ENCODE assay signal across 7 cellular contexts in the genomic region with DNA sequence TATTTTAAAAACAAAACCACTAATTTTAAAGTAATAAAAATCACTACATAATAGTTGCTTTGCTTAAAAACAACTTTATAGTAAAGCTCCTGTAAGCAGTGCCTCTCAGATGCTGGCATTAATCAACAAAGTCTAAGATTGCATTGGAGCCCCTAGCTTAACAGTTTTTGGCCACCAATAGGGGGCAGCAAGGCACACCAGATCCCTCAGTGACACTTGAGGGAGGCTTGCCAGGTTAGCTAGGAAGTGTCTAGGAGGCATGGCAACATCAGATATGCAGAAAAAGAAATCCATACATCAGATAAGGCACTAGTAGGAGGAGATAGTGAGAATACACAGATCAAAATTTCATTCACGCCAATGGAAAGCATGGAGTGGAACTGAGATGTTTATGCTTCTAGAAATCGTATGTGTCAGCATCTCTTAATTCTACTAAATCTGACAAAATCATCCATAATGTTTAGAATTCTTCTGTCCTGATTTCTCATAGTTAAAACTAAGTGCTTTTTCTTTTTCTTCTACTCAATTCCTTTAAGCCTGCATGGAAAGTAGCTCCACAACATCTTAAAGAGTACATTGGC.
DNase-seq lines count a peak whose midpoint lies in the region; ATAC-seq, FAIRE-seq and TF ChIP-seq lines count a peak whose summit lies in the region.

No MANE protein-coding gene starts in this region.

- no peaks in the 10 kb centered on the region for H3K9me3 ChIP-seq in sigmoid colon

- no peak for TF ChIP-seq POLR2A in GM12891 (IDR thresholded peaks at IDR 0.05; ENCODE audit: low read depth, low read length)
- TF ChIP-seq POLR2A in sigmoid colon (IDR thresholded peaks at IDR 0.05): no peak

- H3K36me3 ChIP-seq in sigmoid colon: no peaks in the 10 kb centered on the region

- H3K4me3 Mint-ChIP-seq in activated naive CD8-positive, alpha-beta T cell treated with anti-CD3 and anti-CD28 coated beads, Interleukin-2, amount 50 U/mL, for 24 hours: no peak overlapping the region

- DNase-seq in GM12891 (ENCODE audit: insufficient read length, low spot score): peak; percentile 25
- peak; percentile 53 for DNase-seq in NCI-H1092 treated with DMSO at 0.1 percent for 48 hours (lab: John Stamatoyannopoulos, UW)
- peak; percentile 28 for DNase-seq in SKM-1 treated with dmso at 0.1 percent for 144 hours (lab: John Stamatoyannopoulos, UW; ENCODE audit: unreplicated experiment)
- peak; percentile 76 for DNase-seq in activated naive CD8-positive, alpha-beta T cell treated with anti-CD3 and anti-CD28 coated beads, Interleukin-2, amount 50 U/mL, for 24 hours
- DNase-seq in left ventricle myocardium superior: peak; percentile 52
- DNase-seq in sigmoid colon: peak; percentile 68

- H3K27ac Mint-ChIP-seq in activated naive CD8-positive, alpha-beta T cell treated with anti-CD3 and anti-CD28 coated beads, Interleukin-2, amount 50 U/mL, for 24 hours: no peak overlapping the region

- peaks cover 1% of the 10 kb centered on the region for H3K4me1 Mint-ChIP-seq in activated naive CD8-positive, alpha-beta T cell treated with anti-CD3 and anti-CD28 coated beads, Interleukin-2, amount 50 U/mL, for 24 hours

- no peaks in the 10 kb centered on the region for H3K27me3 ChIP-seq in sigmoid colon

- H3K27me3 Mint-ChIP-seq in activated naive CD8-positive, alpha-beta T cell treated with anti-CD3 and anti-CD28 coated beads, Interleukin-2, amount 50 U/mL, for 24 hours: peaks cover 10% of the 10 kb centered on the region

- WGBS in sigmoid colon, 2 donors: 42 to 55% methylated on average over 2 of the region's 2 CpGs

- TF ChIP-seq EP300 in sigmoid colon (IDR thresholded peaks at IDR 0.05): no peak

- no peaks in the 10 kb centered on the region for H3K36me3 Mint-ChIP-seq in activated naive CD8-positive, alpha-beta T cell treated with anti-CD3 and anti-CD28 coated beads, Interleukin-2, amount 50 U/mL, for 24 hours (ENCODE audit: low read depth)

- peak; percentile 93 for FAIRE-seq in GM12891 (lab: Jason Lieb, UNC)

- intact Hi-C loops in left ventricle myocardium superior (cut with micrococcal nuclease) (no loop called here), sigmoid colon (cut with DNase I) (loop anchor here (5.0 kb wide), 1 partner anchor 291 kb away; no protein-coding TSS in a partner anchor)

- no peak overlapping the region for H3K27ac ChIP-seq in sigmoid colon

- H3K4me1 ChIP-seq in sigmoid colon: peaks cover 0 to 4% (median 0%) of the 10 kb centered on the region in 4 donors

- H3K9me3 Mint-ChIP-seq in activated naive CD8-positive, alpha-beta T cell treated with anti-CD3 and anti-CD28 coated beads, Interleukin-2, amount 50 U/mL, for 24 hours: no peaks in the 10 kb centered on the region

- ATAC-seq in HG02642 (IDR thresholded peaks at IDR 0.05; ENCODE audit: poor library complexity, unreplicated experiment) (peak; percentile 91), left ventricle myocardium superior (peak; percentile 88)
- ATAC-seq in activated naive CD8-positive, alpha-beta T cell treated with anti-CD3 and anti-CD28 coated beads, Interleukin-2, amount 50 U/mL, for 24 hours: peak; percentile 88

- no peak overlapping the region for H3K4me3 ChIP-seq in sigmoid colon

- TF ChIP-seq CTCF in sigmoid colon (IDR thresholded peaks at IDR 0.05): peak; percentile 7 to 56 (median 52)

TF ChIP-seq in GM12891, 5 proteins besides CTCF, POLR2A, EP300 and RAD21:
- no peak for TF ChIP-seq PAX5 (IDR thresholded peaks at IDR 0.05; ENCODE audit: insufficient read depth, low read length, severe bottlenecking)
- TF ChIP-seq POLR2AphosphoS5 (IDR thresholded peaks at IDR 0.05; ENCODE audit: low read depth, low read length): no peak
- TF ChIP-seq POU2F2 (IDR thresholded peaks at IDR 0.05; ENCODE audit: low read depth, low read length): no peak
- TF ChIP-seq SPI1 (IDR thresholded peaks at IDR 0.05; ENCODE audit: low read depth, low read length): no peak
- TF ChIP-seq TAF1 (IDR thresholded peaks at IDR 0.05; ENCODE audit: low read depth, low read length): no peak

Comparison
In these comparisons a context has a peak if more than half of its experiments do, and no peak if none do; other contexts are left out.
1. DNase-seq: peak in every context shown above with its lines; median percentile 76 in activated naive CD8-positive, alpha-beta T cell treated with anti-CD3 and anti-CD28 coated beads, Interleukin-2, amount 50 U/mL, for 24 hours; 68 in sigmoid colon; 53 in NCI-H1092 treated with DMSO at 0.1 percent for 48 hours; 52 in left ventricle myocardium superior; 28 in SKM-1 treated with dmso at 0.1 percent for 144 hours; 25 in GM12891.